32 cellular contexts compared by ENCODE assay signal in genomic region chr14:68801631-68802030, GRCh38. TPM values are rescaled to one million over a fixed set of nuclear protein-coding genes. Genes with fewer than 3 reads are reported as not detected.
DNase-seq lines count a peak whose midpoint lies in the region; ATAC-seq and TF ChIP-seq lines count a peak whose summit lies in the region.
"Had no signal": no experiment of that assay in that cellular context is flagged by ENCODE, and none has a peak within 500 bp of the region (broad histone marks: within the 10 kb centered on the region; RNA-seq: fewer than 3 reads in every experiment).

No MANE protein-coding gene starts in this region.

- H3K4me3 Mint-ChIP-seq in activated CD4-positive, alpha-beta T cell treated with anti-CD3 and anti-CD28 coated beads, Interleukin-2, amount 10 ng/mL, durations not matched to agents 24 days and 14 days: no peak overlapping the region
- no peak overlapping the region for H3K4me3 Mint-ChIP-seq in Calu3 (ENCODE audit: low read depth, unreplicated experiment)
- no peak overlapping the region for H3K4me3 Mint-ChIP-seq in activated naive CD8-positive, alpha-beta T cell
- H3K4me3 Mint-ChIP-seq in natural killer cell: no peak overlapping the region
- H3K4me3 Mint-ChIP-seq: activated T-cell treated with anti-CD3 and anti-CD28 coated beads, Interleukin-2, amount 50 U/mL, for 4 hours; H9 had no signal

- peak overlapping the region; percentile 11 for H3K27ac Mint-ChIP-seq in activated CD4-positive, alpha-beta T cell treated with anti-CD3 and anti-CD28 coated beads, Interleukin-2, amount 10 ng/mL, durations not matched to agents 24 days and 14 days
- H3K27ac Mint-ChIP-seq in Calu3 (ENCODE audit: unreplicated experiment) (peak overlapping the region; percentile 76), natural killer cell (peak overlapping the region; percentile 7 to 10)
- peak overlapping the region; percentile 55 for H3K27ac Mint-ChIP-seq in activated naive CD8-positive, alpha-beta T cell
- H3K27ac Mint-ChIP-seq: H9 had no signal

- H3K27me3 Mint-ChIP-seq in activated CD4-positive, alpha-beta T cell treated with anti-CD3 and anti-CD28 coated beads, Interleukin-2, amount 10 ng/mL, durations not matched to agents 24 days and 14 days: no peaks in the 10 kb centered on the region
- H3K27me3 Mint-ChIP-seq in Calu3 (ENCODE audit: unreplicated experiment) (no peaks in the 10 kb centered on the region), natural killer cell (ENCODE audit: low read depth in 2 of 2) (no peaks in the 10 kb centered on the region)
- H3K27me3 Mint-ChIP-seq in activated naive CD8-positive, alpha-beta T cell: no peaks in the 10 kb centered on the region
- H3K27me3 Mint-ChIP-seq: CD4-positive, alpha-beta memory T cell had no signal

- H3K9me3 ChIP-seq in tibial artery: no peaks in the 10 kb centered on the region
- H3K9me3 ChIP-seq: gastrocnemius medialis, sigmoid colon, suprapubic skin, upper lobe of right lung had no signal

- peaks cover 0 to 20% (median 8%) of the 10 kb centered on the region in 4 donors for H3K4me1 ChIP-seq in tibial artery

- H3K4me1 Mint-ChIP-seq in activated CD4-positive, alpha-beta T cell treated with anti-CD3 and anti-CD28 coated beads, Interleukin-2, amount 10 ng/mL, durations not matched to agents 24 days and 14 days: peaks cover 19% of the 10 kb centered on the region
- H3K4me1 Mint-ChIP-seq in Calu3 (ENCODE audit: low read depth, unreplicated experiment) (peaks cover 38% of the 10 kb centered on the region), natural killer cell (peaks cover 13 to 19% of the 10 kb centered on the region in 2 donors)
- H3K4me1 Mint-ChIP-seq in activated naive CD8-positive, alpha-beta T cell (ENCODE audit: low read depth): peaks cover 53% of the 10 kb centered on the region

- peaks cover 18% of the 10 kb centered on the region for H3K36me3 Mint-ChIP-seq in activated CD4-positive, alpha-beta T cell treated with anti-CD3 and anti-CD28 coated beads, Interleukin-2, amount 10 ng/mL, durations not matched to agents 24 days and 14 days (ENCODE audit: low read depth)
- H3K36me3 Mint-ChIP-seq in Calu3 (ENCODE audit: insufficient read depth, unreplicated experiment) (peaks cover 14% of the 10 kb centered on the region), natural killer cell (peaks cover 14% of the 10 kb centered on the region)
- peaks cover 6% of the 10 kb centered on the region for H3K36me3 Mint-ChIP-seq in activated naive CD8-positive, alpha-beta T cell

- intact Hi-C loops in activated CD4-positive, alpha-beta T cell treated with anti-CD3 and anti-CD28 coated beads, Interleukin-2, amount 10 ng/mL, durations not matched to agents 24 days and 14 days (cut with micrococcal nuclease): no loop called here
- intact Hi-C loops in Calu3 (cut with micrococcal nuclease; ENCODE audit: unreplicated experiment) (no loop called here), natural killer cell (cut with micrococcal nuclease) (no loop called here), tibial artery (cut with DNase I; ENCODE audit: low total_unique reads) (no loop called here)

- H3K9me3 Mint-ChIP-seq in activated CD4-positive, alpha-beta T cell treated with anti-CD3 and anti-CD28 coated beads, Interleukin-2, amount 10 ng/mL, durations not matched to agents 24 days and 14 days: peaks cover 8% of the 10 kb centered on the region
- H3K9me3 Mint-ChIP-seq in Calu3 (ENCODE audit: low read depth, unreplicated experiment) (peaks cover 8% of the 10 kb centered on the region), natural killer cell (peaks cover 5 to 9% of the 10 kb centered on the region in 2 donors)
- peaks cover 7% of the 10 kb centered on the region for H3K9me3 Mint-ChIP-seq in activated naive CD8-positive, alpha-beta T cell (ENCODE audit: low read depth)

- H3K27ac ChIP-seq in tibial artery: no peak overlapping the region
- H3K27ac ChIP-seq: gastrocnemius medialis, KMS-11, psoas muscle, sigmoid colon, suprapubic skin, upper lobe of right lung had no signal

- no peak overlapping the region for H3K4me3 ChIP-seq in tibial artery
- H3K4me3 ChIP-seq: gastrocnemius medialis, psoas muscle, sigmoid colon, suprapubic skin, upper lobe of right lung had no signal

- CTCF ChIA-PET in Calu3 (lab: Charles Lee): interaction anchor here (0.8 kb wide), 1 partner anchor 13 kb away, joined by 3 read pairs; no protein-coding TSS in a partner anchor

- no peaks in the 10 kb centered on the region for H3K27me3 ChIP-seq in tibial artery
- H3K27me3 ChIP-seq: gastrocnemius medialis, sigmoid colon, suprapubic skin, upper lobe of right lung had no signal

- TF ChIP-seq CTCF in Calu3 (IDR thresholded peaks at IDR 0.05; ENCODE audit: unreplicated experiment): no peak
- no peak for TF ChIP-seq CTCF in natural killer cell (IDR thresholded peaks at IDR 0.05)
- no peak for TF ChIP-seq CTCF in tibial artery (IDR thresholded peaks at IDR 0.05)

- no peak for ATAC-seq in natural killer cell
- ATAC-seq: activated T-cell treated with anti-CD3 and anti-CD28 coated beads, Interleukin-2, amount 50 U/mL, for 4 hours; gastrocnemius medialis; left ventricle myocardium superior; psoas muscle; upper lobe of right lung had no signal

- no peaks in the 10 kb centered on the region for H3K36me3 ChIP-seq in tibial artery
- H3K36me3 ChIP-seq: gastrocnemius medialis, sigmoid colon, suprapubic skin, upper lobe of right lung had no signal

- no peak for DNase-seq in activated CD4-positive, alpha-beta T cell treated with anti-CD3 and anti-CD28 coated beads, Interleukin-2, amount 10 ng/mL, durations not matched to agents 24 days and 14 days
- DNase-seq in activated CD4-positive, alpha-beta T cell treated with anti-CD3 and anti-CD28 coated beads, Interleukin-2, amount 50 U/mL, for 4 hours: no peak
- DNase-seq in Calu3: no peak
- no peak for DNase-seq in natural killer cell
- no peak for DNase-seq in tibial artery
- no peak for DNase-seq in medulla oblongata (ENCODE audit: extremely low spot score)
- DNase-seq in C1 segment of cervical spinal cord (lab: John Stamatoyannopoulos, UW): no peak
- DNase-seq: 8988T; activated CD4-positive, CD25-positive, alpha-beta regulatory T cell treated with anti-CD3 and anti-CD28 coated beads, Interleukin-2, amount 50 U/mL, for 72 hours; activated T-cell treated with anti-CD3 and anti-CD28 coated beads, Interleukin-2, amount 50 U/mL, for 4 hours; amygdala; CD4-positive, alpha-beta memory T cell; DMS 273 treated with DMSO at 0.1 percent for 48 hours; gastrocnemius medialis; H9; kidney; left ventricle myocardium superior; MM.1S; NCI-H1930; NCI-H2227 treated with DMSO at 0.1 percent for 48 hours; NCI-H526; occipital lobe; psoas muscle; SHP77 treated with DMSO at 0.1 percent for 48 hours; sigmoid colon; stimulated activated CD4-positive, alpha-beta T cell treated with anti-CD3 and anti-CD28 coated beads, Interleukin-12 subunit alpha, Interleukin-12 subunit beta, amount 100 ng/mL, for 4 hours; stimulated activated CD4-positive, alpha-beta T cell treated with anti-CD3 and anti-CD28 coated beads, Interleukin-2, amount 100 ng/mL, for 48 hours; T-helper 2 cell; upper lobe of right lung had no signal

- no TSS peak for BruUV-seq in Calu3 (replicated peaks; lab: Mats Ljungman, UMichigan)

RNA-seq across cellular contexts. Expression of gene ZFP36L1, which starts 8.8 kb away (rescaled TPM):
- total RNA-seq in activated CD4-positive, alpha-beta T cell treated with anti-CD3 and anti-CD28 coated beads, Interleukin-2, amount 10 ng/mL, durations not matched to agents 24 days and 14 days: 106 TPM in 2 replicates
- 208 and 240 TPM in 2 replicates for total RNA-seq in Calu3 (2022)
- total RNA-seq in natural killer cell: 100 to 1,000 TPM; 143 to 167 (median 166) TPM

Comparison
In these comparisons a context has a peak if more than half of its experiments do, and no peak if none do; other contexts are left out.
1. H3K27ac Mint-ChIP-seq: peak in every context shown above with its lines; median percentile 76 in Calu3; 55 in activated naive CD8-positive, alpha-beta T cell; 11 in activated CD4-positive, alpha-beta T cell treated with anti-CD3 and anti-CD28 coated beads, Interleukin-2, amount 10 ng/mL, durations not matched to agents 24 days and 14 days; 8 in natural killer cell.